Comparison of ENCODE assay signal across 25 cellular contexts in the genomic region with DNA sequence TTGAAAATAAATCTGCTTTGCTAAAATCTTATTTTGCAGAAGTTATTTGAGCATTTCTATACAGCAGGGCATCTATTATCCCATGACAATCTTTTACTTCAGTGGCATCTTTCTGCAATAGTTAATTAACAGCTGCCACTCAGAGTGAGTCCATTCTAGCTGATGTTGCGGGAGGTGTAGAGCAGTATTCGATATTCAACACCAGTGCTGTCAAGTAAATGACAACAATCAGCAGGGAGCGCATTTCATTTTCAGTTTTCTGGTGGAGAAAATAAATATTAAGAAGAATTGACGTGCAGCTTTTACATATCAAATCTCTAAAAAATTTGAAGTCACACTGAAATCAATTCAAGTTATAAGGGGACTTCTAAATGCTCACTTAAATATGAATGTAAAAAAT.
"Had no signal": no experiment of that assay in that cellular context is flagged by ENCODE, and none has a peak within 500 bp of the region (broad histone marks: within the 10 kb centered on the region; RNA-seq: fewer than 3 reads in every experiment).

No MANE protein-coding gene starts in this region.

- ATAC-seq: stimulated activated effector memory CD8-positive, alpha-beta T cell treated with anti-CD3 and anti-CD28 coated beads, Interleukin-12 subunit alpha, Interleukin-12 subunit beta, amount 100 ng/mL, for 72 hours; stimulated activated memory B cell treated with anti-CD40 and anti-IgM and Interleukin-4, amounts not matched to agents 10 μg/mL and 1 μg/mL and 100 μg/mL, for 72 hours; stimulated activated naive B cell treated with anti-CD40 and anti-IgM and Interleukin-4, amounts not matched to agents 10 μg/mL and 1 μg/mL and 100 μg/mL, for 72 hours; stimulated activated naive CD8-positive, alpha-beta T cell treated with anti-CD3 and anti-CD28 coated beads, Interleukin-15, amount 100 ng/mL, for 72 hours; stimulated activated naive CD8-positive, alpha-beta T cell treated with anti-CD3 and anti-CD28 coated beads, Interleukin-15, Interleukin-2, amounts not matched to agents 100 U/mL and 50 U/mL, for 24 hours; upper lobe of right lung had no signal

- H3K27ac ChIP-seq: stomach, suprapubic skin, testis, thoracic aorta, thyroid gland, tibial artery, tibial nerve, transverse colon, upper lobe of left lung, upper lobe of right lung, uterus, vagina had no signal

- H3K27me3 ChIP-seq: stomach, suprapubic skin, testis, thyroid gland, tibial artery, tibial nerve, transverse colon, upper lobe of left lung, upper lobe of right lung, uterus, vagina had no signal

- H3K36me3 ChIP-seq: stomach, suprapubic skin, thoracic aorta, thyroid gland, tibial artery, tibial nerve, transverse colon, upper lobe of left lung, upper lobe of right lung, uterus, vagina had no signal

- DNase-seq: stimulated activated CD4-positive, alpha-beta T cell treated with anti-CD3 and anti-CD28 coated beads, Interleukin-2, amount 100 ng/mL, for 48 hours; stimulated activated CD4-positive, alpha-beta T cell treated with anti-CD3 and anti-CD28 coated beads, Interleukin-4, amount 100 ng/mL, for 1 hour; stimulated activated CD4-positive, alpha-beta T cell treated with anti-CD3 and anti-CD28 coated beads, Interleukin-4, amount 100 ng/mL, for 24 hours; stimulated activated CD4-positive, alpha-beta T cell treated with anti-CD3 and anti-CD28 coated beads, Interleukin-4, amount 100 ng/mL, for 4 hours; stimulated activated CD8-positive, alpha-beta memory T cell treated with anti-CD3 and anti-CD28 coated beads, Interleukin-4, amount 100 ng/mL, for 48 hours; stimulated activated naive B cell treated with anti-CD40 and anti-IgM and Interleukin-4, amounts not matched to agents 10 μg/mL and 1 μg/mL and 100 μg/mL, for 72 hours; stimulated activated naive CD4-positive, alpha-beta T cell; stimulated activated naive CD4-positive, alpha-beta T cell treated with Interleukin-2 at 50 U/mL for 16 hours; stimulated activated naive CD8-positive, alpha-beta T cell treated with anti-CD3 and anti-CD28 coated beads, Interleukin-15, amount 100 ng/mL, for 72 hours; stimulated activated naive CD8-positive, alpha-beta T cell treated with anti-CD3 and anti-CD28 coated beads, Interleukin-15, Interleukin-2, amounts not matched to agents 100 U/mL and 50 U/mL, for 24 hours; stomach; substantia nigra; testis; thyroid gland; tibial artery; transverse colon; upper lobe of left lung; upper lobe of right lung; uterus had no signal

- H3K9me3 ChIP-seq: stomach, suprapubic skin, testis, thoracic aorta, thyroid gland, tibial artery, tibial nerve, transverse colon, upper lobe of left lung, upper lobe of right lung, uterus, vagina had no signal

- H3K4me3 ChIP-seq: stomach, suprapubic skin, testis, thoracic aorta, thyroid gland, tibial artery, tibial nerve, transverse colon, upper lobe of left lung, upper lobe of right lung, uterus, vagina had no signal

- H3K4me1 ChIP-seq: stomach, suprapubic skin, testis, thyroid gland, tibial artery, tibial nerve, transverse colon, upper lobe of left lung, upper lobe of right lung, uterus, vagina had no signal
